In genomic region chr18:8654482-8655451, GRCh38 we compare ENCODE assay signal across 8 cellular contexts. TPM values are rescaled to one million over a fixed set of nuclear protein-coding genes. Genes with fewer than 3 reads are reported as not detected.
DNase-seq lines count a peak whose midpoint lies in the region; ATAC-seq, FAIRE-seq and TF ChIP-seq lines count a peak whose summit lies in the region.

No MANE protein-coding gene starts in this region.

- no peaks in the 10 kb centered on the region for H4K20me1 ChIP-seq in GM23338 (replicated peaks; ENCODE audit: insufficient read depth)
- no peaks in the 10 kb centered on the region for H4K20me1 ChIP-seq in PC-9 (ENCODE audit: insufficient read depth)
- H4K20me1 ChIP-seq in endothelial cell of umbilical vein (replicated peaks; ENCODE audit: control insufficient read depth, extremely low read depth, insufficient read depth, low read length), result no peaks in the 10 kb centered on the region

- H3K27ac Mint-ChIP-seq in GM23338, result no peak overlapping the region
- peak overlapping the region; percentile 59 for H3K27ac Mint-ChIP-seq in progenitor cell of endocrine pancreas

- H3K9me2 ChIP-seq in GM23338 (ENCODE audit: insufficient read depth) (no peaks in the 10 kb centered on the region), PC-9 (ENCODE audit: insufficient read depth) (no peaks in the 10 kb centered on the region)

- POLR2A ChIA-PET in PC-9 (lab: Charles Lee; ENCODE audit: unreplicated experiment), result interaction anchor here (0.6 kb wide), 1 partner anchor 885 kb away, joined by 3 read pairs; no protein-coding TSS in a partner anchor
- POLR2A ChIA-PET in endothelial cell of umbilical vein (lab: Charles Lee), result no interaction called here

- H2AFZ ChIP-seq in GM23338, result no peak overlapping the region
- no peak overlapping the region for H2AFZ ChIP-seq in PC-9
- no peak overlapping the region for H2AFZ ChIP-seq in endothelial cell of umbilical vein (ENCODE audit: low read depth, low read length)

- no peak overlapping the region for H3K4me3 ChIP-seq in GM23338
- no peak overlapping the region for H3K4me3 ChIP-seq in PC-9
- H3K4me3 ChIP-seq in endothelial cell of umbilical vein (replicated peaks in 1 of 3; ENCODE audit: insufficient read depth in 1 of 3, low read depth in 1 of 3, low read length in 3 of 3), result no peak overlapping the region

- no peaks in the 10 kb centered on the region for H3K36me3 ChIP-seq in GM23338 (ENCODE audit: insufficient read depth)
- no peaks in the 10 kb centered on the region for H3K36me3 ChIP-seq in PC-9 (ENCODE audit: low read depth)
- no peaks in the 10 kb centered on the region for H3K36me3 ChIP-seq in endothelial cell of umbilical vein (ENCODE audit: control insufficient read depth in 2 of 2, extremely low read depth in 1 of 2, insufficient read depth in 2 of 2, low read length in 2 of 2)

- H3K36me3 Mint-ChIP-seq in GM23338 (ENCODE audit: low read depth) (peaks cover 10% of the 10 kb centered on the region; the same call in 2 of the 3 replicates), progenitor cell of endocrine pancreas (ENCODE audit: insufficient read depth) (no peaks in the 10 kb centered on the region)

- H3K4me1 ChIP-seq in GM23338 (ENCODE audit: insufficient read depth) (peaks cover 6% of the 10 kb centered on the region; the same call in 1 of the 2 replicates), PC-9 (replicated peaks; ENCODE audit: insufficient read depth) (no peaks in the 10 kb centered on the region; the same call in 1 of the 2 replicates), endothelial cell of umbilical vein (ENCODE audit: control insufficient read depth, extremely low read depth, insufficient read depth, low read length) (peaks cover 2% of the 10 kb centered on the region)

- intact Hi-C loops in PC-9 (cut with micrococcal nuclease; ENCODE audit: unreplicated experiment), result loop anchor here (1.0 to 10.0 kb wide), 6 partner anchors 43 to 1030 kb away; no protein-coding TSS in a partner anchor
- intact Hi-C loops in endothelial cell of umbilical vein (cut with micrococcal nuclease), result loop anchor here (1.0 to 10.0 kb wide), 7 partner anchors 42 to 493 kb away; partner anchors contain the start of gene MTCL1

- DNase-seq in AG20443 (ENCODE audit: low spot score), result peak; percentile 52
- DNase-seq in GM23338 (ENCODE audit: low spot score), result peak; percentile 36
- DNase-seq in PC-9, result no peak
- peak; percentile 29 for DNase-seq in endothelial cell of umbilical vein (ENCODE audit: low read depth, low spot score)
- DNase-seq in progenitor cell of endocrine pancreas (ENCODE audit: low spot score, unreplicated experiment), result no peak
- DNase-seq in GM12891 (ENCODE audit: insufficient read length, low spot score), result no peak
- DNase-seq in iPS-NIHi7 (ENCODE audit: extremely low spot score), result no peak

- H3K4me1 Mint-ChIP-seq in GM23338 (peaks cover 18% of the 10 kb centered on the region), progenitor cell of endocrine pancreas (ENCODE audit: low read depth) (peaks cover 1% of the 10 kb centered on the region)

- CTCF ChIA-PET in PC-9 (lab: Charles Lee) (interaction anchor here (0.6 to 1.3 kb wide), 4 partner anchors 46 to 763 kb away, joined by 3 to 4 read pairs (median 4); no protein-coding TSS in a partner anchor), endothelial cell of umbilical vein (lab: Charles Lee) (interaction anchor here (0.7 to 7.1 kb wide), 25 partner anchors 10 to 419 kb away, joined by 3 to 146 read pairs (median 4); partner anchors contain the start of genes MTCL1 and RAB12)

- no peaks in the 10 kb centered on the region for H3K79me2 ChIP-seq in GM23338 (replicated peaks; ENCODE audit: insufficient read depth)
- H3K79me2 ChIP-seq in PC-9 (ENCODE audit: low read depth), result no peaks in the 10 kb centered on the region
- H3K79me2 ChIP-seq in endothelial cell of umbilical vein (ENCODE audit: control insufficient read depth, insufficient read depth, low read length), result no peaks in the 10 kb centered on the region

- BruUV-seq in PC-9 (replicated peaks; lab: Mats Ljungman, UMichigan) (no TSS peak), endothelial cell of umbilical vein (replicated peaks; lab: Mats Ljungman, UMichigan) (no TSS peak)

- no peaks in the 10 kb centered on the region; the same call in 1 of the 2 replicates for H3F3A ChIP-seq in GM23338 (replicated peaks; ENCODE audit: low read depth)
- H3F3A ChIP-seq in PC-9 (ENCODE audit: insufficient read depth, low read depth), result peaks cover 6% of the 10 kb centered on the region; the same call in 1 of the 2 replicates

- dilution Hi-C loops in endothelial cell of umbilical vein (cut with MboI; ENCODE audit: extremely low pct_ligation_motif_present, low sequenced_read_pairs), result no loop called here

- H3K9me1 ChIP-seq in endothelial cell of umbilical vein (replicated peaks; ENCODE audit: control insufficient read depth, extremely low read depth, insufficient read depth, low read length), result no peaks in the 10 kb centered on the region

- H3K9me3 ChIP-seq in PC-9 (ENCODE audit: insufficient read depth, low read depth) (no peaks in the 10 kb centered on the region; the same call in 1 of the 2 replicates), endothelial cell of umbilical vein (replicated peaks; ENCODE audit: control insufficient read depth, insufficient read depth, low read length) (no peaks in the 10 kb centered on the region)

- no peak overlapping the region for H3K9ac ChIP-seq in endothelial cell of umbilical vein (replicated peaks; ENCODE audit: extremely low read depth, insufficient read depth, low read length)

- H3K4me3 Mint-ChIP-seq in GM23338 (no peak overlapping the region), progenitor cell of endocrine pancreas (ENCODE audit: low read depth) (no peak overlapping the region)

- peak; percentile 59 to 82 for TF ChIP-seq CTCF in GM23338 (conservative IDR thresholded peaks at IDR 0.05; ENCODE audit: low read depth in 2 of 2)
- TF ChIP-seq CTCF in PC-9 (conservative IDR thresholded peaks at IDR 0.05), result peak; percentile 85
- peak; percentile 21 to 45 for TF ChIP-seq CTCF in endothelial cell of umbilical vein (IDR thresholded peaks at IDR 0.05; ENCODE audit: extremely low read depth in 1 of 2, insufficient read depth in 1 of 2, low read depth in 1 of 2, low read length in 2 of 2)
- peak; percentile 85 for TF ChIP-seq CTCF in progenitor cell of endocrine pancreas (IDR thresholded peaks at IDR 0.05; ENCODE audit: unreplicated experiment)

- ATAC-seq in GM23338 (no peak), GM18511 (IDR thresholded peaks at IDR 0.05; ENCODE audit: unreplicated experiment) (no peak)

- no peaks in the 10 kb centered on the region for H3K27me3 ChIP-seq in GM23338 (ENCODE audit: insufficient read depth)
- no peaks in the 10 kb centered on the region for H3K27me3 ChIP-seq in PC-9 (ENCODE audit: insufficient read depth, low read depth)
- peaks cover 2 to 6% of the 10 kb centered on the region in 2 experiments for H3K27me3 ChIP-seq in endothelial cell of umbilical vein (ENCODE audit: control insufficient read depth in 2 of 2, insufficient read depth in 2 of 2, low read length in 2 of 2)

- FAIRE-seq in endothelial cell of umbilical vein (lab: Jason Lieb, UNC) (no peak), GM12891 (lab: Jason Lieb, UNC) (no peak)

- H3K4me2 ChIP-seq in GM23338 (no peak overlapping the region), PC-9 (no peak overlapping the region), endothelial cell of umbilical vein (ENCODE audit: insufficient read depth, low read length) (no peak overlapping the region)

- peaks cover 15% of the 10 kb centered on the region for H3K9me3 Mint-ChIP-seq in GM23338
- no peaks in the 10 kb centered on the region for H3K9me3 Mint-ChIP-seq in progenitor cell of endocrine pancreas (ENCODE audit: low read depth)

- H3K27me3 Mint-ChIP-seq in GM23338 (ENCODE audit: insufficient read depth, low read depth, poor library complexity), result peaks cover 4% of the 10 kb centered on the region
- H3K27me3 Mint-ChIP-seq in progenitor cell of endocrine pancreas, result peaks cover 12% of the 10 kb centered on the region

- no peak overlapping the region for H3K27ac ChIP-seq in GM23338 (ENCODE audit: low read depth)
- no peak overlapping the region for H3K27ac ChIP-seq in PC-9
- H3K27ac ChIP-seq in endothelial cell of umbilical vein (ENCODE audit: insufficient read depth, low read depth, low read length), result no peak overlapping the region

- no peak for TF ChIP-seq POLR2A in endothelial cell of umbilical vein (IDR thresholded peaks at IDR 0.05; ENCODE audit: low read depth, low read length)
- no peak for TF ChIP-seq POLR2A in GM12891 (IDR thresholded peaks at IDR 0.05; ENCODE audit: low read depth, low read length)

TF ChIP-seq in GM12891, 5 proteins besides CTCF, POLR2A, EP300 and RAD21 (continues in another document):
- TF ChIP-seq SPI1 (IDR thresholded peaks at IDR 0.05; ENCODE audit: low read depth, low read length) (no peak), TAF1 (IDR thresholded peaks at IDR 0.05; ENCODE audit: low read depth, low read length) (no peak)

RNA-seq across cellular contexts. Expression of gene RAB12, which starts 45.5 kb away (rescaled TPM):
- total RNA-seq in GM23338 (2014; rRNA removed; shearing (Covaris generic)), result 80.4 and 92.3 TPM in 2 replicates
- polyA plus RNA-seq in GM23338 (2016; fragmentation: Nextera tagmentation; extraction: Ambion mirVana), result 16.7 and 20.7 TPM in 2 replicates
- total RNA-seq in PC-9 (2021), result 60.1 and 79.4 TPM in 2 replicates
- total RNA-seq in endothelial cell of umbilical vein, result 42.0 and 45.4 TPM in 2 replicates
- 9.2 and 11.5 TPM in 2 replicates for polyA plus RNA-seq in endothelial cell of umbilical vein
- polyA plus RNA-seq in endothelial cell of umbilical vein (2011; cell fraction: cytosol; rRNA removed), result 18.3 and 18.5 TPM in 2 replicates
- polyA plus RNA-seq in endothelial cell of umbilical vein (2011; cell fraction: nucleus; rRNA removed), result 34.7 and 44.0 TPM in 2 replicates
- polyA plus RNA-seq in endothelial cell of umbilical vein (2012), result 32.3 and 39.5 TPM in 2 replicates
- polyA minus RNA-seq in endothelial cell of umbilical vein, result 16.5 and 23.1 TPM in 2 replicates
- polyA minus RNA-seq in endothelial cell of umbilical vein (2011; cell fraction: cytosol; rRNA and poly(A)+ RNA removed), result 12.3 TPM
- 20.9 and 25.3 TPM in 2 replicates for polyA minus RNA-seq in endothelial cell of umbilical vein (2011; cell fraction: nucleus; rRNA and poly(A)+ RNA removed)
- total RNA-seq in progenitor cell of endocrine pancreas, result 15.4 and 18.6 TPM in 2 replicates
- polyA plus RNA-seq in GM12891 (2012; ENCODE audit: low read depth, missing spikeins), result 8.6 TPM

RNA-seq across cellular contexts. Expression of gene MTCL1, which starts 50.6 kb away (rescaled TPM):
- total RNA-seq in GM23338 (2014; rRNA removed; shearing (Covaris generic)), result 35.1 and 45.0 TPM in 2 replicates
- polyA plus RNA-seq in GM23338 (2016; fragmentation: Nextera tagmentation; extraction: Ambion mirVana), result 11.3 and 14.4 TPM in 2 replicates
- 29.6 and 30.0 TPM in 2 replicates for total RNA-seq in PC-9 (2021)
- total RNA-seq in endothelial cell of umbilical vein, result 36.7 and 75.7 TPM in 2 replicates
- 11.9 and 14.0 TPM in 2 replicates for polyA plus RNA-seq in endothelial cell of umbilical vein
- polyA plus RNA-seq in endothelial cell of umbilical vein (2011; cell fraction: cytosol; rRNA removed), result 9.9 and 12.7 TPM in 2 replicates
- polyA plus RNA-seq in endothelial cell of umbilical vein (2011; cell fraction: nucleus; rRNA removed), result 75.8 and 89.8 TPM in 2 replicates
- polyA plus RNA-seq in endothelial cell of umbilical vein (2012), result 41.8 and 46.2 TPM in 2 replicates
- polyA minus RNA-seq in endothelial cell of umbilical vein, result 29.2 and 36.3 TPM in 2 replicates
- 14.4 TPM for polyA minus RNA-seq in endothelial cell of umbilical vein (2011; cell fraction: cytosol; rRNA and poly(A)+ RNA removed)
- polyA minus RNA-seq in endothelial cell of umbilical vein (2011; cell fraction: nucleus; rRNA and poly(A)+ RNA removed), result 68.5 and 70.3 TPM in 2 replicates
- 81.5 and 85.6 TPM in 2 replicates for total RNA-seq in progenitor cell of endocrine pancreas
- 0.21 TPM for polyA plus RNA-seq in GM12891 (2012; ENCODE audit: low read depth, missing spikeins)

Comparison
In these comparisons a context has a peak if more than half of its experiments do, and no peak if none do; other contexts are left out.
1. DNase-seq: peak in AG20443 (single experiment), GM23338 (single experiment) and endothelial cell of umbilical vein (single experiment); none in PC-9 (0 of 2), progenitor cell of endocrine pancreas (single experiment), GM12891 (single experiment) and iPS-NIHi7 (single experiment).
2. CTCF ChIP-seq: peak in every context shown above with its lines; median percentile 85 in PC-9; 85 in progenitor cell of endocrine pancreas; 70 in GM23338; 33 in endothelial cell of umbilical vein.